ENCODE assay signal across 15 cellular contexts in genomic region chr10:62626096-62626495, GRCh38.
DNase-seq lines count a peak whose midpoint lies in the region; ATAC-seq and TF ChIP-seq lines count a peak whose summit lies in the region.
"Had no signal": no experiment of that assay in that cellular context is flagged by ENCODE, and none has a peak within 500 bp of the region (broad histone marks: within the 10 kb centered on the region; RNA-seq: fewer than 3 reads in every experiment).

No MANE protein-coding gene starts in this region.

- 77% methylated on average over 3 of the region's 3 CpGs for WGBS in SK-N-SH (ENCODE audit: low lambda C conversion rate)
- 50% methylated on average over 3 of the region's 3 CpGs for WGBS in esophagus muscularis mucosa

- 0 out of 2 replicates have a peak overlapping the region, but pooled peaks have one; percentile 17 for H3K4me2 ChIP-seq in SK-N-SH
- H3K4me2 ChIP-seq: PC-9 had no signal

- no peak for TF ChIP-seq CTCF in SK-N-SH (IDR thresholded peaks at IDR 0.05)
- TF ChIP-seq CTCF in WTC11 (IDR thresholded peaks at IDR 0.05): no peak
- no peak for TF ChIP-seq CTCF in esophagus muscularis mucosa (IDR thresholded peaks at IDR 0.05)

- H3K36me3 ChIP-seq in SK-N-SH (replicated peaks in 1 of 2; ENCODE audit: control insufficient read depth in 1 of 2, insufficient read depth in 2 of 2, low read length in 1 of 2): no peaks in the 10 kb centered on the region
- no peaks in the 10 kb centered on the region for H3K36me3 ChIP-seq in iPS-20b (ENCODE audit: insufficient read depth, low read depth, low read length)
- no peaks in the 10 kb centered on the region for H3K36me3 ChIP-seq in esophagus muscularis mucosa

- CTCF ChIA-PET in SK-N-SH (lab: Yijun Ruan, JAX): interaction anchor here (0.9 kb wide), 1 partner anchor 107 kb away, joined by 3 read pairs; no protein-coding TSS in a partner anchor
- CTCF ChIA-PET in WTC11 (lab: Charles Lee): no interaction called here
- CTCF ChIA-PET in activated naive CD4-positive, alpha-beta T cell treated with anti-CD3 and anti-CD28 coated beads for 36 hours (lab: Charles Lee): no interaction called here

- intact Hi-C loops in esophagus muscularis mucosa (cut with DNase I): no loop called here
- intact Hi-C loops in activated naive CD4-positive, alpha-beta T cell treated with anti-CD3 and anti-CD28 coated beads for 36 hours (cut with micrococcal nuclease): no loop called here

- no peak overlapping the region for H2AFZ ChIP-seq in SK-N-SH (ENCODE audit: low read depth)
- H2AFZ ChIP-seq: PC-9 had no signal

- H3K27me3 Mint-ChIP-seq in WTC11 (ENCODE audit: low read depth): no peaks in the 10 kb centered on the region
- H3K27me3 Mint-ChIP-seq in stimulated activated naive B cell treated with anti-CD40 and anti-IgM and Interleukin-4, amounts not matched to agents 10 μg/mL and 1 μg/mL and 100 μg/mL, for 72 hours: no peaks in the 10 kb centered on the region
- no peaks in the 10 kb centered on the region for H3K27me3 Mint-ChIP-seq in activated naive CD4-positive, alpha-beta T cell treated with anti-CD3 and anti-CD28 coated beads for 36 hours (ENCODE audit: low read depth)

- no peaks in the 10 kb centered on the region for H3K9me2 ChIP-seq in SK-N-SH

- H3K79me2 ChIP-seq in SK-N-SH (ENCODE audit: insufficient read depth): no peaks in the 10 kb centered on the region

- POLR2A ChIA-PET in SK-N-SH (lab: Yijun Ruan, JAX): no interaction called here
- POLR2A ChIA-PET in WTC11 (lab: Charles Lee): no interaction called here

- H3K9me3 ChIP-seq in SK-N-SH (no peaks in the 10 kb centered on the region), iPS-20b (ENCODE audit: insufficient read depth, low read depth, low read length) (no peaks in the 10 kb centered on the region), esophagus muscularis mucosa (no peaks in the 10 kb centered on the region)

- ATAC-seq in SK-N-SH treated with all-trans-retinoic acid at 6 μM for 48 hours: no peak
- no peak; the same call in 1 of the 2 replicates for ATAC-seq in WTC11
- ATAC-seq in stimulated activated naive B cell treated with anti-CD40 and anti-IgM and Interleukin-4, amounts not matched to agents 10 μg/mL and 1 μg/mL and 100 μg/mL, for 72 hours (replicated peaks): peak; percentile 41 to 54

- TF ChIP-seq EP300 in SK-N-SH (IDR thresholded peaks at IDR 0.05; ENCODE audit: borderline replicate concordance in 1 of 2, low read depth in 1 of 2, low read length in 1 of 2): no peak
- TF ChIP-seq EP300 in esophagus muscularis mucosa (IDR thresholded peaks at IDR 0.05): no peak

- H3K4me3 ChIP-seq in SK-N-SH (ENCODE audit: low read depth in 2 of 2, low read length in 1 of 2) (no peak overlapping the region), iPS-20b (ENCODE audit: low read length) (peak overlapping the region; percentile 19; the same call in 1 of the 2 replicates), esophagus muscularis mucosa (no peak overlapping the region)
- H3K4me3 ChIP-seq: PC-9 had no signal

- 0 out of 4 replicates have a peak, but pooled peaks cover 0 to 12% of the 10 kb centered on the region in 2 experiments for H3K4me1 ChIP-seq in SK-N-SH (ENCODE audit: control insufficient read depth in 1 of 2, insufficient read depth in 2 of 2, low read depth in 1 of 2, low read length in 1 of 2)
- H3K4me1 ChIP-seq in iPS-20b (ENCODE audit: insufficient read depth, low read length): peaks cover 30% of the 10 kb centered on the region
- H3K4me1 ChIP-seq in esophagus muscularis mucosa: no peaks in the 10 kb centered on the region

- H3K9ac ChIP-seq in SK-N-SH (no peak overlapping the region), iPS-20b (ENCODE audit: low read depth, low read length) (0 out of 2 replicates have a peak overlapping the region, but pooled peaks have one; percentile 48)

- H3K27ac ChIP-seq in SK-N-SH (ENCODE audit: low read depth in 2 of 2, low read length in 1 of 2): no peak overlapping the region
- H3K27ac ChIP-seq in iPS-20b (ENCODE audit: low read length): no peak overlapping the region
- no peak overlapping the region for H3K27ac ChIP-seq in esophagus muscularis mucosa (replicated peaks in 1 of 4)
- H3K27ac ChIP-seq: 22Rv1, PC-9 had no signal

- H3K4me3 Mint-ChIP-seq in WTC11: peak overlapping the region; percentile 31
- no peak overlapping the region for H3K4me3 Mint-ChIP-seq in stimulated activated naive B cell treated with anti-CD40 and anti-IgM and Interleukin-4, amounts not matched to agents 10 μg/mL and 1 μg/mL and 100 μg/mL, for 72 hours
- no peak overlapping the region for H3K4me3 Mint-ChIP-seq in activated naive CD4-positive, alpha-beta T cell treated with anti-CD3 and anti-CD28 coated beads for 36 hours

- no peaks in the 10 kb centered on the region for H4K20me1 ChIP-seq in SK-N-SH (ENCODE audit: insufficient read depth)

- H3K27ac Mint-ChIP-seq in WTC11: no peak overlapping the region
- H3K27ac Mint-ChIP-seq in stimulated activated naive B cell treated with anti-CD40 and anti-IgM and Interleukin-4, amounts not matched to agents 10 μg/mL and 1 μg/mL and 100 μg/mL, for 72 hours: no peak overlapping the region
- no peak overlapping the region for H3K27ac Mint-ChIP-seq in activated naive CD4-positive, alpha-beta T cell treated with anti-CD3 and anti-CD28 coated beads for 36 hours

- no peaks in the 10 kb centered on the region for H3K27me3 ChIP-seq in SK-N-SH (ENCODE audit: insufficient read depth)
- H3K27me3 ChIP-seq in iPS-20b (ENCODE audit: insufficient read depth, low read length): no peaks in the 10 kb centered on the region
- no peaks in the 10 kb centered on the region for H3K27me3 ChIP-seq in esophagus muscularis mucosa

- DNase-seq in SK-N-SH (no peak), WTC11 (ENCODE audit: low spot score) (no peak), esophagus muscularis mucosa (ENCODE audit: extremely low spot score) (no peak), globus pallidus (ENCODE audit: low spot score) (no peak)
- no peak for DNase-seq in stimulated activated naive B cell treated with anti-CD40 and anti-IgM and Interleukin-4, amounts not matched to agents 10 μg/mL and 1 μg/mL and 100 μg/mL, for 72 hours
- no peak for DNase-seq in activated naive CD4-positive, alpha-beta T cell treated with anti-CD3 and anti-CD28 coated beads for 36 hours
- DNase-seq: Calu3, KBM-7, NCI-H1092 treated with DMSO at 0.1 percent for 48 hours, NCI-H1694 treated with DMSO at 0.1 percent for 48 hours, NCI-H446, PC-9 had no signal

- H3K4me1 Mint-ChIP-seq in WTC11: peaks cover 42% of the 10 kb centered on the region
- peaks cover 18 to 36% of the 10 kb centered on the region in 2 donors for H3K4me1 Mint-ChIP-seq in stimulated activated naive B cell treated with anti-CD40 and anti-IgM and Interleukin-4, amounts not matched to agents 10 μg/mL and 1 μg/mL and 100 μg/mL, for 72 hours
- H3K4me1 Mint-ChIP-seq in activated naive CD4-positive, alpha-beta T cell treated with anti-CD3 and anti-CD28 coated beads for 36 hours (ENCODE audit: low read depth): peaks cover 7% of the 10 kb centered on the region

- TF ChIP-seq RAD21 in SK-N-SH (IDR thresholded peaks at IDR 0.05; ENCODE audit: low read length): no peak

- TF ChIP-seq POLR2A in esophagus muscularis mucosa (IDR thresholded peaks at IDR 0.05; ENCODE audit: low read depth): no peak

- H3K9me3 Mint-ChIP-seq in WTC11: peaks cover under 1% of the 10 kb centered on the region; the same call in 1 of the 2 replicates
- peaks cover 0 to 2% of the 10 kb centered on the region in 2 donors for H3K9me3 Mint-ChIP-seq in stimulated activated naive B cell treated with anti-CD40 and anti-IgM and Interleukin-4, amounts not matched to agents 10 μg/mL and 1 μg/mL and 100 μg/mL, for 72 hours
- no peaks in the 10 kb centered on the region for H3K9me3 Mint-ChIP-seq in activated naive CD4-positive, alpha-beta T cell treated with anti-CD3 and anti-CD28 coated beads for 36 hours

- no peaks in the 10 kb centered on the region; the same call in 1 of the 2 replicates for H3K36me3 Mint-ChIP-seq in WTC11
- peaks cover 0 to 2% of the 10 kb centered on the region in 2 donors for H3K36me3 Mint-ChIP-seq in stimulated activated naive B cell treated with anti-CD40 and anti-IgM and Interleukin-4, amounts not matched to agents 10 μg/mL and 1 μg/mL and 100 μg/mL, for 72 hours
- no peaks in the 10 kb centered on the region for H3K36me3 Mint-ChIP-seq in activated naive CD4-positive, alpha-beta T cell treated with anti-CD3 and anti-CD28 coated beads for 36 hours (ENCODE audit: low read depth)

- no peaks in the 10 kb centered on the region for H3F3A ChIP-seq in SK-N-SH (replicated peaks; ENCODE audit: insufficient read depth)

TF ChIP-seq in SK-N-SH, 30 proteins besides CTCF, POLR2A, EP300 and RAD21 (continues in another document):
- TF ChIP-seq USF1 (IDR thresholded peaks at IDR 0.05; ENCODE audit: borderline replicate concordance, low read depth) (no peak), FOXJ3 (CRISPR knock-in tag; IDR thresholded peaks at IDR 0.05) (no peak)

TF ChIP-seq in SK-N-SH treated with all-trans-retinoic acid at 6 μM for 48 hours, 23 proteins besides CTCF, POLR2A, EP300 and RAD21 (continues in another document):
- TF ChIP-seq POU6F1 (CRISPR knock-in tag; IDR thresholded peaks at IDR 0.05; ENCODE audit: borderline replicate concordance, low read depth): no peak

TF ChIP-seq in WTC11, 78 proteins besides CTCF, POLR2A, EP300 and RAD21:
- TF ChIP-seq, protein P1, sequence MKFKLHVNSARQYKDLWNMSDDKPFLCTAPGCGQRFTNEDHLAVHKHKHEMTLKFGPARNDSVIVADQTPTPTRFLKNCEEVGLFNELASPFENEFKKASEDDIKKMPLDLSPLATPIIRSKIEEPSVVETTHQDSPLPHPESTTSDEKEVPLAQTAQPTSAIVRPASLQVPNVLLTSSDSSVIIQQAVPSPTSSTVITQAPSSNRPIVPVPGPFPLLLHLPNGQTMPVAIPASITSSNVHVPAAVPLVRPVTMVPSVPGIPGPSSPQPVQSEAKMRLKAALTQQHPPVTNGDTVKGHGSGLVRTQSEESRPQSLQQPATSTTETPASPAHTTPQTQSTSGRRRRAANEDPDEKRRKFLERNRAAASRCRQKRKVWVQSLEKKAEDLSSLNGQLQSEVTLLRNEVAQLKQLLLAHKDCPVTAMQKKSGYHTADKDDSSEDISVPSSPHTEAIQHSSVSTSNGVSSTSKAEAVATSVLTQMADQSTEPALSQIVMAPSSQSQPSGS (CRISPR knock-in tag; IDR thresholded peaks at IDR 0.05; ENCODE audit: borderline replicate concordance, low read depth): no peak

Comparison
In these comparisons a context has a peak if more than half of its experiments do, and no peak if none do; other contexts are left out.
1. ATAC-seq: peak in stimulated activated naive B cell treated with anti-CD40 and anti-IgM and Interleukin-4, amounts not matched to agents 10 μg/mL and 1 μg/mL and 100 μg/mL, for 72 hours (2 of 2); none in SK-N-SH treated with all-trans-retinoic acid at 6 μM for 48 hours (single experiment) and WTC11 (single experiment).